17 cellular contexts compared by ENCODE assay signal in genomic region chr9:115134941-115135340, GRCh38. TPM values are rescaled to one million over a fixed set of nuclear protein-coding genes. Genes with fewer than 3 reads are reported as not detected.
"Had no signal": no experiment of that assay in that cellular context is flagged by ENCODE, and none has a peak within 500 bp of the region (broad histone marks: within the 10 kb centered on the region; RNA-seq: fewer than 3 reads in every experiment).

No MANE protein-coding gene starts in this region.

- H3K9ac ChIP-seq: parathyroid adenoma had no signal

- H3K4me3 Mint-ChIP-seq: activated CD4-positive, alpha-beta T cell treated with anti-CD3 and anti-CD28 coated beads, Interleukin-2, amount 10 ng/mL, durations not matched to agents 24 days and 14 days; activated CD8-positive, alpha-beta T cell treated with anti-CD3 and anti-CD28 coated beads, Interleukin-2, amount 10 ng/mL, durations not matched to agents 7 days and 5 days; activated T-cell treated with anti-CD3 and anti-CD28 coated beads, Interleukin-2, amount 50 U/mL, for 72 hours; naive thymus-derived CD8-positive, alpha-beta T cell; T-helper 2 cell treated with Interferon-gamma antibody and Interleukin-4, amounts not matched to agents 5 μg/mL and 100 μg/mL, for 36 hours; type B pancreatic cell had no signal

- H3K4me1 ChIP-seq: parathyroid adenoma had no signal

- H3K4me3 ChIP-seq: lung had no signal

- ATAC-seq: activated CD8-positive, alpha-beta T cell treated with anti-CD3 and anti-CD28 coated beads, Interleukin-2, amount 10 ng/mL, durations not matched to agents 7 days and 5 days; activated naive CD4-positive, alpha-beta T cell treated with anti-CD3 and anti-CD28 coated beads, Interleukin-2, amount 50 U/mL, for 72 hours; activated T-cell treated with anti-CD3 and anti-CD28 coated beads, Interleukin-2, amount 50 U/mL, for 72 hours; naive thymus-derived CD8-positive, alpha-beta T cell had no signal

- H3K27ac ChIP-seq: parathyroid adenoma had no signal

- H3K4me1 Mint-ChIP-seq: naive thymus-derived CD8-positive, alpha-beta T cell had no signal

- H3K27ac Mint-ChIP-seq: activated CD4-positive, alpha-beta T cell treated with anti-CD3 and anti-CD28 coated beads, Interleukin-2, amount 10 ng/mL, durations not matched to agents 24 days and 14 days; activated CD8-positive, alpha-beta T cell treated with anti-CD3 and anti-CD28 coated beads, Interleukin-2, amount 10 ng/mL, durations not matched to agents 7 days and 5 days; activated naive CD4-positive, alpha-beta T cell treated with anti-CD3 and anti-CD28 coated beads, Interleukin-2, amount 50 U/mL, for 72 hours; activated T-cell treated with anti-CD3 and anti-CD28 coated beads, Interleukin-2, amount 50 U/mL, for 72 hours; T-helper 2 cell treated with Interferon-gamma antibody and Interleukin-4, amounts not matched to agents 5 μg/mL and 100 μg/mL, for 36 hours; type B pancreatic cell had no signal

- H3K36me3 Mint-ChIP-seq: activated naive CD4-positive, alpha-beta T cell treated with anti-CD3 and anti-CD28 coated beads, Interleukin-2, amount 50 U/mL, for 72 hours; naive thymus-derived CD8-positive, alpha-beta T cell; type B pancreatic cell had no signal

- H3K79me2 ChIP-seq: parathyroid adenoma had no signal

- H3K9me3 Mint-ChIP-seq: activated naive CD4-positive, alpha-beta T cell treated with anti-CD3 and anti-CD28 coated beads, Interleukin-2, amount 50 U/mL, for 72 hours; activated T-cell treated with anti-CD3 and anti-CD28 coated beads, Interleukin-2, amount 50 U/mL, for 72 hours; naive thymus-derived CD8-positive, alpha-beta T cell; T-helper 2 cell treated with Interferon-gamma antibody and Interleukin-4, amounts not matched to agents 5 μg/mL and 100 μg/mL, for 36 hours; type B pancreatic cell had no signal

- H2AFZ ChIP-seq: parathyroid adenoma had no signal

- DNase-seq: activated CD4-positive, alpha-beta T cell treated with anti-CD3 and anti-CD28 coated beads, Interleukin-2, amount 10 ng/mL, durations not matched to agents 24 days and 14 days; activated CD4-positive, CD25-positive, alpha-beta regulatory T cell; activated CD8-positive, alpha-beta memory T cell treated with anti-CD3 and anti-CD28 coated beads, Interleukin-2, amount 50 U/mL, for 4 hours; activated CD8-positive, alpha-beta T cell treated with anti-CD3 and anti-CD28 coated beads, Interleukin-2, amount 10 ng/mL, durations not matched to agents 7 days and 5 days; activated gamma-delta T cell; activated T-cell treated with anti-CD3 and anti-CD28 coated beads, Interleukin-2, amount 50 U/mL, for 72 hours; amygdala; effector CD8-positive, alpha-beta T cell; islet precursor cell; naive thymus-derived CD8-positive, alpha-beta T cell; stimulated activated CD4-positive, alpha-beta T cell treated with anti-CD3 and anti-CD28 coated beads, Interleukin-4, amount 100 ng/mL, for 1 hour; stimulated activated naive CD4-positive, alpha-beta T cell had no signal

RNA-seq across cellular contexts. Expression of gene TNC, which starts 17.0 kb away (rescaled TPM):
- total RNA-seq: activated CD8-positive, alpha-beta T cell treated with anti-CD3 and anti-CD28 coated beads, Interleukin-2, amount 10 ng/mL, durations not matched to agents 7 days and 5 days; activated naive CD4-positive, alpha-beta T cell treated with anti-CD3 and anti-CD28 coated beads, Interleukin-2, amount 50 U/mL, for 72 hours; naive thymus-derived CD8-positive, alpha-beta T cell had no signal
- polyA plus RNA-seq: naive thymus-derived CD8-positive, alpha-beta T cell had no signal
